In the genomic region with DNA sequence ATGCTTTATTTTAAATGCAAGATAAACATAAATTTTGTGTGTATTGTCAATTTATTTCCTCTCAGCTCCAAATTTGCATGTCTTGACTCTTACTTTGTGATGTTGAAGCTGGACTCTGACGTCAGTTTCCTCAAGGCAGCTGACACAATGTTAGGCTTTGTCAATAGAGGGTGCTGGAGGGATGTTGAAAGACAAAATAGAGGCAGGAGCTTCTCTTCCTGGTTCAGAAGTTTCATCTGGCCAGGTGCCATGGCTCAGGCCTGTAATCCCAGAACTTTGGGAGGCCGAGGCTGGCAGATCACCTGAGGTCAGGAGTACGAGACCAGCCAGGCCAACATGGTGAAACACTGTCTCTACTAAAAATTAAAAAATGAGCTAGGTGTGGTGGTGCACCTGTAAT, we compare ENCODE assay signal across 11 cellular contexts.
A peak's percentile ranks its signal among the peaks of the same experiment; 100 is the strongest.
DNase-seq lines count a peak whose midpoint lies in the region; ATAC-seq and TF ChIP-seq lines count a peak whose summit lies in the region.
"Had no signal": no experiment of that assay in that cellular context is flagged by ENCODE, and none has a peak within 500 bp of the region (broad histone marks: within the 10 kb centered on the region; RNA-seq: fewer than 3 reads in every experiment).

No MANE protein-coding gene starts in this region.

- H3K4me1 ChIP-seq in OCI-LY3 (ENCODE audit: low read length): no peaks in the 10 kb centered on the region

- H3K4me1 Mint-ChIP-seq in Calu3 (ENCODE audit: low read depth, unreplicated experiment): no peaks in the 10 kb centered on the region
- no peaks in the 10 kb centered on the region for H3K4me1 Mint-ChIP-seq in CD14-positive monocyte
- H3K4me1 Mint-ChIP-seq in nephron progenitor cell: no peaks in the 10 kb centered on the region

- H3K27ac ChIP-seq in OCI-LY3 (ENCODE audit: low read length) (no peak overlapping the region), RWPE1 (no peak overlapping the region)

- no peak overlapping the region; the same call in 1 of the 2 replicates for H3K4me2 ChIP-seq in OCI-LY3 (ENCODE audit: low read length)

- no peak overlapping the region for H3K9ac ChIP-seq in OCI-LY3 (ENCODE audit: low read length)

- no peak overlapping the region for H3K4me3 ChIP-seq in H7 (ENCODE audit: insufficient read depth, low read depth, low read length)
- H3K4me3 ChIP-seq in OCI-LY3 (ENCODE audit: low read length): no peak overlapping the region
- H3K4me3 ChIP-seq: lung had no signal

- H3K4me3 Mint-ChIP-seq in Calu3 (ENCODE audit: low read depth, unreplicated experiment) (no peak overlapping the region), CD14-positive monocyte (no peak overlapping the region), nephron progenitor cell (no peak overlapping the region)
- H3K4me3 Mint-ChIP-seq: activated naive CD4-positive, alpha-beta T cell treated with anti-CD3 and anti-CD28 coated beads for 36 hours had no signal

- TF ChIP-seq CTCF in Calu3 (IDR thresholded peaks at IDR 0.05; ENCODE audit: unreplicated experiment) (no peak), OCI-LY3 (IDR thresholded peaks at IDR 0.05; ENCODE audit: low read depth, low read length) (peak; percentile 64), CD14-positive monocyte (IDR thresholded peaks at IDR 0.05) (no peak), RWPE1 (conservative IDR thresholded peaks at IDR 0.05; ENCODE audit: low read depth) (no peak), nephron progenitor cell (IDR thresholded peaks at IDR 0.05) (no peak)

- POLR2A ChIA-PET in RWPE1 (lab: Yijun Ruan, JAX; ENCODE audit: low non-redundant PET): no interaction called here

- intact Hi-C loops in Calu3 (cut with micrococcal nuclease; ENCODE audit: unreplicated experiment): no loop called here
- intact Hi-C loops in CD14-positive monocyte (cut with micrococcal nuclease): no loop called here

- DNase-seq in Calu3 (peak; percentile 64), H7 (peak; percentile 4), hepatic stellate cell (ENCODE audit: low spot score) (peak; percentile 2), CD14-positive monocyte (ENCODE audit: low spot score) (no peak), RWPE1 (ENCODE audit: low spot score) (no peak), nephron progenitor cell (no peak)
- DNase-seq: activated naive CD4-positive, alpha-beta T cell treated with anti-CD3 and anti-CD28 coated beads for 36 hours; NCI-H524 treated with DMSO at 0.1 percent for 48 hours had no signal

- no peak for ATAC-seq in HG02678 (IDR thresholded peaks at IDR 0.05; ENCODE audit: unreplicated experiment)

- no TSS peak for BruUV-seq in Calu3 (replicated peaks; lab: Mats Ljungman, UMichigan)

- H3K9me3 Mint-ChIP-seq in Calu3 (ENCODE audit: low read depth, unreplicated experiment) (peaks cover 2% of the 10 kb centered on the region), CD14-positive monocyte (peaks cover 0 to 3% (median 0%) of the 10 kb centered on the region in 7 donors), nephron progenitor cell (peaks cover 4% of the 10 kb centered on the region)

- H3K27me3 ChIP-seq in H7 (ENCODE audit: control insufficient read depth, insufficient read depth, low read length) (no peaks in the 10 kb centered on the region), OCI-LY3 (ENCODE audit: low read depth, low read length) (no peaks in the 10 kb centered on the region)

- CTCF ChIA-PET in Calu3 (lab: Charles Lee) (interaction anchor here (0.6 to 1.0 kb wide), 3 partner anchors 44 to 550 kb away, joined by 3 to 5 read pairs (median 3); no protein-coding TSS in a partner anchor), RWPE1 (lab: Yijun Ruan, JAX) (no interaction called here)

- H4K20me1 ChIP-seq in OCI-LY3 (ENCODE audit: insufficient read depth, low read length): no peaks in the 10 kb centered on the region

- H3K36me3 ChIP-seq in H7 (replicated peaks; ENCODE audit: control insufficient read depth, insufficient read depth, low read length) (no peaks in the 10 kb centered on the region), OCI-LY3 (replicated peaks; ENCODE audit: low read depth, low read length) (no peaks in the 10 kb centered on the region)

- H2AFZ ChIP-seq in OCI-LY3 (ENCODE audit: low read depth, low read length): 0 out of 2 replicates have a peak overlapping the region, but pooled peaks have one; percentile 19

- H3K79me2 ChIP-seq in OCI-LY3 (ENCODE audit: low read length): no peaks in the 10 kb centered on the region

- no peaks in the 10 kb centered on the region for H3K9me3 ChIP-seq in OCI-LY3 (ENCODE audit: insufficient read depth, low read length)

- H3K36me3 Mint-ChIP-seq in Calu3 (ENCODE audit: insufficient read depth, unreplicated experiment): peaks cover 4% of the 10 kb centered on the region
- H3K36me3 Mint-ChIP-seq in CD14-positive monocyte: no peaks in the 10 kb centered on the region
- no peaks in the 10 kb centered on the region for H3K36me3 Mint-ChIP-seq in nephron progenitor cell (ENCODE audit: low read depth)

- H3K27me3 Mint-ChIP-seq in Calu3 (ENCODE audit: unreplicated experiment) (no peaks in the 10 kb centered on the region), CD14-positive monocyte (ENCODE audit: low read depth in 3 of 3) (no peaks in the 10 kb centered on the region), nephron progenitor cell (ENCODE audit: low read depth, poor library complexity) (peaks cover 3% of the 10 kb centered on the region)

- H3K27ac Mint-ChIP-seq in Calu3 (ENCODE audit: unreplicated experiment) (no peak overlapping the region), CD14-positive monocyte (no peak overlapping the region), nephron progenitor cell (no peak overlapping the region)
- H3K27ac Mint-ChIP-seq: activated naive CD4-positive, alpha-beta T cell treated with anti-CD3 and anti-CD28 coated beads for 36 hours had no signal

Comparison
In these comparisons a context has a peak if more than half of its experiments do, and no peak if none do; other contexts are left out.
1. DNase-seq: peak in Calu3 (single experiment), H7 (single experiment) and hepatic stellate cell (single experiment); none in CD14-positive monocyte (single experiment), RWPE1 (single experiment) and nephron progenitor cell (single experiment).